Comparison of ENCODE assay signal across 35 cellular contexts in genomic region chr11:106475181-106475580, GRCh38.
DNase-seq lines count a peak whose midpoint lies in the region; ATAC-seq, FAIRE-seq and TF ChIP-seq lines count a peak whose summit lies in the region.
"Had no signal": no experiment of that assay in that cellular context is flagged by ENCODE, and none has a peak within 500 bp of the region (broad histone marks: within the 10 kb centered on the region; RNA-seq: fewer than 3 reads in every experiment).

No MANE protein-coding gene starts in this region.

- H3K4me3 Mint-ChIP-seq in GM23338 (no peak overlapping the region), astrocyte (ENCODE audit: unreplicated experiment) (no peak overlapping the region)
- no peak overlapping the region for H3K4me3 Mint-ChIP-seq in stimulated activated memory B cell treated with anti-CD40 and anti-IgM and Interleukin-4, amounts not matched to agents 10 μg/mL and 1 μg/mL and 100 μg/mL, for 72 hours
- H3K4me3 Mint-ChIP-seq: B cell; CD14-positive monocyte; CD4-positive, alpha-beta memory T cell; CD4-positive, alpha-beta T cell; CD4-positive, CD25-positive, alpha-beta regulatory T cell; CD8-positive, alpha-beta memory T cell; CD8-positive, alpha-beta T cell had no signal

- no peaks in the 10 kb centered on the region; the same call in 1 of the 2 replicates for H3K9me2 ChIP-seq in GM23338 (ENCODE audit: insufficient read depth)

- H3K36me3 ChIP-seq in GM23338 (ENCODE audit: insufficient read depth) (no peaks in the 10 kb centered on the region), astrocyte (ENCODE audit: insufficient read depth, low read length) (no peaks in the 10 kb centered on the region)
- H3K36me3 ChIP-seq: BE2C; BLaER1; BLaER1 treated with 17β-estradiol and CSF1 and Interleukin-3, amounts not matched to agents 10 nM and 100 nM had no signal

- no peak for DNase-seq in GM23338 (ENCODE audit: low spot score)
- DNase-seq in astrocyte (ENCODE audit: low read depth) = peak; percentile 70
- peak; percentile 23 for DNase-seq in fibroblast of mammary gland (ENCODE audit: low read depth)
- DNase-seq in activated T-cell treated with anti-CD3 and anti-CD28 coated beads, Interleukin-2, amount 50 U/mL, for 48 hours = no peak
- DNase-seq in activated naive CD4-positive, alpha-beta T cell treated with anti-CD3 and anti-CD28 coated beads, Interleukin-2, amount 50 U/mL, for 16 hours = no peak
- DNase-seq: 8988T; ACHN; AML-193; BE2C; C1 segment of cervical spinal cord; Caco-2; Calu3; CD4-positive, alpha-beta memory T cell; CD4-positive, alpha-beta T cell; CD4-positive, CD25-positive, alpha-beta regulatory T cell; CD8-positive, alpha-beta memory T cell; CD8-positive, alpha-beta T cell; COR-L47; DMS 273 treated with DMSO at 0.1 percent for 48 hours; DMS153; DMS53; DMS79; DMS79 treated with DMSO at 0.1 percent for 48 hours; DND-41; EL had no signal

- no peaks in the 10 kb centered on the region for H4K20me1 ChIP-seq in GM23338 (replicated peaks; ENCODE audit: insufficient read depth)
- no peaks in the 10 kb centered on the region for H4K20me1 ChIP-seq in astrocyte (ENCODE audit: insufficient read depth, low read length)
- H4K20me1 ChIP-seq: BLaER1; BLaER1 treated with 17β-estradiol and CSF1 and Interleukin-3, amounts not matched to agents 10 nM and 100 nM had no signal

- H3K79me2 ChIP-seq in GM23338 (replicated peaks; ENCODE audit: insufficient read depth) (no peaks in the 10 kb centered on the region), astrocyte (ENCODE audit: insufficient read depth, low read length) (no peaks in the 10 kb centered on the region)

- H3K9me3 Mint-ChIP-seq in GM23338 = peaks cover 3% of the 10 kb centered on the region; the same call in 1 of the 3 replicates
- no peaks in the 10 kb centered on the region for H3K9me3 Mint-ChIP-seq in astrocyte (ENCODE audit: unreplicated experiment)
- H3K9me3 Mint-ChIP-seq in stimulated activated memory B cell treated with anti-CD40 and anti-IgM and Interleukin-4, amounts not matched to agents 10 μg/mL and 1 μg/mL and 100 μg/mL, for 72 hours = no peaks in the 10 kb centered on the region

- H3K36me3 Mint-ChIP-seq in GM23338 (ENCODE audit: low read depth) = no peaks in the 10 kb centered on the region
- no peaks in the 10 kb centered on the region for H3K36me3 Mint-ChIP-seq in astrocyte (ENCODE audit: low read depth, unreplicated experiment)
- H3K36me3 Mint-ChIP-seq in stimulated activated memory B cell treated with anti-CD40 and anti-IgM and Interleukin-4, amounts not matched to agents 10 μg/mL and 1 μg/mL and 100 μg/mL, for 72 hours = no peaks in the 10 kb centered on the region
- H3K36me3 Mint-ChIP-seq: CD14-positive monocyte; CD4-positive, alpha-beta memory T cell; CD4-positive, CD25-positive, alpha-beta regulatory T cell; CD8-positive, alpha-beta memory T cell; CD8-positive, alpha-beta T cell had no signal

- FAIRE-seq in astrocyte (lab: Jason Lieb, UNC) = no peak
- FAIRE-seq: A204.1, A549, D721Med had no signal

- H3K27ac Mint-ChIP-seq in GM23338 (no peak overlapping the region), astrocyte (ENCODE audit: unreplicated experiment) (no peak overlapping the region)
- H3K27ac Mint-ChIP-seq in stimulated activated memory B cell treated with anti-CD40 and anti-IgM and Interleukin-4, amounts not matched to agents 10 μg/mL and 1 μg/mL and 100 μg/mL, for 72 hours = no peak overlapping the region
- H3K27ac Mint-ChIP-seq: B cell; CD14-positive monocyte; CD4-positive, alpha-beta memory T cell; CD4-positive, alpha-beta T cell; CD4-positive, CD25-positive, alpha-beta regulatory T cell; CD8-positive, alpha-beta memory T cell; CD8-positive, alpha-beta T cell had no signal

- H3K4me1 Mint-ChIP-seq in GM23338 (peaks cover 2% of the 10 kb centered on the region; the same call in 1 of the 3 replicates), astrocyte (ENCODE audit: low read depth, unreplicated experiment) (peaks cover 13% of the 10 kb centered on the region)
- no peaks in the 10 kb centered on the region for H3K4me1 Mint-ChIP-seq in stimulated activated memory B cell treated with anti-CD40 and anti-IgM and Interleukin-4, amounts not matched to agents 10 μg/mL and 1 μg/mL and 100 μg/mL, for 72 hours
- H3K4me1 Mint-ChIP-seq: B cell; CD14-positive monocyte; CD4-positive, alpha-beta memory T cell; CD4-positive, CD25-positive, alpha-beta regulatory T cell; CD8-positive, alpha-beta memory T cell had no signal

- no peaks in the 10 kb centered on the region for H3K9me3 ChIP-seq in astrocyte (ENCODE audit: insufficient read depth, low read depth, low read length)
- H3K9me3 ChIP-seq: A549, BE2C, BLaER1 had no signal

- TF ChIP-seq CTCF in GM23338 (conservative IDR thresholded peaks at IDR 0.05; ENCODE audit: low read depth in 2 of 2) (no peak), astrocyte (IDR thresholded peaks at IDR 0.05; ENCODE audit: insufficient read depth, low read depth, low read length) (no peak), fibroblast of mammary gland (conservative IDR thresholded peaks at IDR 0.05; ENCODE audit: control insufficient read depth, insufficient read depth, low read depth, low read length) (no peak)

- H2AFZ ChIP-seq in GM23338 (0 out of 2 replicates have a peak overlapping the region, but pooled peaks have one; percentile 4), astrocyte (ENCODE audit: low read depth, low read length) (no peak overlapping the region)

- no peak overlapping the region for H3K9ac ChIP-seq in astrocyte (ENCODE audit: low read length)
- H3K9ac ChIP-seq: BLaER1; BLaER1 treated with 17β-estradiol and CSF1 and Interleukin-3, amounts not matched to agents 10 nM and 100 nM had no signal

- H3K4me1 ChIP-seq in GM23338 (ENCODE audit: insufficient read depth) = no peaks in the 10 kb centered on the region
- peaks cover 3% of the 10 kb centered on the region for H3K4me1 ChIP-seq in astrocyte (ENCODE audit: insufficient read depth, low read length)
- H3K4me1 ChIP-seq: BE2C; BLaER1; BLaER1 treated with 17β-estradiol and CSF1 and Interleukin-3, amounts not matched to agents 10 nM and 100 nM had no signal

- H3K27ac ChIP-seq in GM23338 (ENCODE audit: low read depth) = no peak overlapping the region
- no peak overlapping the region for H3K27ac ChIP-seq in astrocyte (ENCODE audit: low read depth, low read length)
- H3K27ac ChIP-seq: 22Rv1; A549; BLaER1; BLaER1 treated with 17β-estradiol and CSF1 and Interleukin-3, amounts not matched to agents 10 nM and 100 nM; C4-2B had no signal

- H3K4me3 ChIP-seq in GM23338 = no peak overlapping the region
- H3K4me3 ChIP-seq in astrocyte (ENCODE audit: insufficient read depth, low read depth, low read length) = no peak overlapping the region
- no peak overlapping the region for H3K4me3 ChIP-seq in fibroblast of mammary gland (ENCODE audit: control insufficient read depth, low read depth, low read length)
- H3K4me3 ChIP-seq: A549; BLaER1; BLaER1 treated with 17β-estradiol and CSF1 and Interleukin-3, amounts not matched to agents 10 nM and 100 nM had no signal

- no peaks in the 10 kb centered on the region for H3K27me3 Mint-ChIP-seq in GM23338 (ENCODE audit: insufficient read depth, low read depth, poor library complexity)
- no peaks in the 10 kb centered on the region for H3K27me3 Mint-ChIP-seq in astrocyte (ENCODE audit: low read depth, unreplicated experiment)
- no peaks in the 10 kb centered on the region for H3K27me3 Mint-ChIP-seq in stimulated activated memory B cell treated with anti-CD40 and anti-IgM and Interleukin-4, amounts not matched to agents 10 μg/mL and 1 μg/mL and 100 μg/mL, for 72 hours
- H3K27me3 Mint-ChIP-seq: B cell; CD4-positive, alpha-beta memory T cell; CD4-positive, alpha-beta T cell; CD4-positive, CD25-positive, alpha-beta regulatory T cell; CD8-positive, alpha-beta memory T cell had no signal

- ATAC-seq in GM23338 = no peak
- ATAC-seq in stimulated activated memory B cell treated with anti-CD40 and anti-IgM and Interleukin-4, amounts not matched to agents 10 μg/mL and 1 μg/mL and 100 μg/mL, for 72 hours = no peak
- ATAC-seq: A549; CD8-positive, alpha-beta T cell had no signal

- H3K27me3 ChIP-seq in GM23338 (ENCODE audit: insufficient read depth) = no peaks in the 10 kb centered on the region
- no peaks in the 10 kb centered on the region for H3K27me3 ChIP-seq in astrocyte (ENCODE audit: insufficient read depth, low read length)
- H3K27me3 ChIP-seq: BE2C; BLaER1; BLaER1 treated with 17β-estradiol and CSF1 and Interleukin-3, amounts not matched to agents 10 nM and 100 nM had no signal

- no peaks in the 10 kb centered on the region for H3F3A ChIP-seq in GM23338 (replicated peaks; ENCODE audit: low read depth)

- H3K4me2 ChIP-seq in GM23338 (no peak overlapping the region), astrocyte (ENCODE audit: low read length) (no peak overlapping the region)
- H3K4me2 ChIP-seq: A549; BLaER1; BLaER1 treated with 17β-estradiol and CSF1 and Interleukin-3, amounts not matched to agents 10 nM and 100 nM had no signal

TF ChIP-seq in GM23338, 12 proteins besides CTCF, POLR2A, EP300 and RAD21 (continues in another document):
- no peak for TF ChIP-seq EZH2phosphoT487 (IDR thresholded peaks at IDR 0.05; ENCODE audit: unreplicated experiment)
- no peak for TF ChIP-seq POLR2AphosphoS5 (IDR thresholded peaks at IDR 0.05; ENCODE audit: low read depth)

Comparison
In these comparisons a context has a peak if more than half of its experiments do, and no peak if none do; other contexts are left out.
1. DNase-seq: peak in astrocyte (single experiment) and fibroblast of mammary gland (single experiment); none in GM23338 (single experiment), activated T-cell treated with anti-CD3 and anti-CD28 coated beads, Interleukin-2, amount 50 U/mL, for 48 hours (0 of 2) and activated naive CD4-positive, alpha-beta T cell treated with anti-CD3 and anti-CD28 coated beads, Interleukin-2, amount 50 U/mL, for 16 hours (single experiment).